27 cellular contexts compared by ENCODE assay signal in genomic region chr11:64072871-64073270, GRCh38. TPM values are rescaled to one million over a fixed set of nuclear protein-coding genes. Genes with fewer than 3 reads are reported as not detected.
"Had no signal": no experiment of that assay in that cellular context is flagged by ENCODE, and none has a peak within 500 bp of the region (broad histone marks: within the 10 kb centered on the region; RNA-seq: fewer than 3 reads in every experiment).

No MANE protein-coding gene starts in this region.

- H3K27ac ChIP-seq: epithelial cell of prostate, gastrocnemius medialis, ovary, psoas muscle, stomach, testis, tibial artery, upper lobe of left lung had no signal

- H3K36me3 Mint-ChIP-seq: memory B cell; naive B cell; natural killer cell treated with Interleukin-12 subunit alpha and Interleukin-12 subunit beta and Interleukin-15 and Interleukin-18, amount 100 ng/mL, for 72 hours; stimulated activated effector memory CD8-positive, alpha-beta T cell treated with anti-CD3 and anti-CD28 coated beads, Interleukin-12 subunit alpha, Interleukin-12 subunit beta, amount 100 ng/mL, for 72 hours had no signal

- H3K27me3 ChIP-seq: gastrocnemius medialis, ovary, sigmoid colon, stomach, testis, upper lobe of left lung had no signal

- H3K4me3 Mint-ChIP-seq: endodermal cell; memory B cell; naive B cell; natural killer cell treated with Interleukin-12 subunit alpha and Interleukin-12 subunit beta and Interleukin-15 and Interleukin-18, amount 100 ng/mL, for 72 hours; stimulated activated effector memory CD8-positive, alpha-beta T cell treated with anti-CD3 and anti-CD28 coated beads, Interleukin-12 subunit alpha, Interleukin-12 subunit beta, amount 100 ng/mL, for 72 hours had no signal

- H3K9me3 Mint-ChIP-seq: endodermal cell; memory B cell; naive B cell; natural killer cell treated with Interleukin-12 subunit alpha and Interleukin-12 subunit beta and Interleukin-15 and Interleukin-18, amount 100 ng/mL, for 72 hours; stimulated activated effector memory CD8-positive, alpha-beta T cell treated with anti-CD3 and anti-CD28 coated beads, Interleukin-12 subunit alpha, Interleukin-12 subunit beta, amount 100 ng/mL, for 72 hours had no signal

- H3K27ac Mint-ChIP-seq: endodermal cell; memory B cell; naive B cell; natural killer cell treated with Interleukin-12 subunit alpha and Interleukin-12 subunit beta and Interleukin-15 and Interleukin-18, amount 100 ng/mL, for 72 hours; stimulated activated effector memory CD8-positive, alpha-beta T cell treated with anti-CD3 and anti-CD28 coated beads, Interleukin-12 subunit alpha, Interleukin-12 subunit beta, amount 100 ng/mL, for 72 hours had no signal

- H3K27me3 Mint-ChIP-seq: naive B cell; natural killer cell treated with Interleukin-12 subunit alpha and Interleukin-12 subunit beta and Interleukin-15 and Interleukin-18, amount 100 ng/mL, for 72 hours had no signal

- H3K4me3 ChIP-seq: gastrocnemius medialis, lung, mucosa of descending colon, ovary, psoas muscle, sigmoid colon, stomach, testis, tibial artery, upper lobe of left lung had no signal

- H3K9me3 ChIP-seq: gastrocnemius medialis, mucosa of descending colon, ovary, psoas muscle, sigmoid colon, stomach, testis, tibial artery, upper lobe of left lung had no signal

- H3K4me1 ChIP-seq: testis, tibial artery, upper lobe of left lung had no signal

- H3K4me1 Mint-ChIP-seq: memory B cell, naive B cell had no signal

- H3K36me3 ChIP-seq: gastrocnemius medialis, ovary, sigmoid colon, stomach, tibial artery, upper lobe of left lung had no signal

- DNase-seq: effector CD8-positive, alpha-beta T cell; endodermal cell; foreskin fibroblast; gastrocnemius medialis; mucosa of descending colon; naive B cell; occipital lobe; ovary; psoas muscle; right cardiac atrium; sigmoid colon; stimulated activated CD4-positive, alpha-beta T cell treated with anti-CD3 and anti-CD28 coated beads, Interleukin-2, amount 100 ng/mL, for 24 hours; stimulated activated CD4-positive, alpha-beta T cell treated with anti-CD3 and anti-CD28 coated beads, Interleukin-4, amount 100 ng/mL, for 24 hours; stimulated activated naive CD4-positive, alpha-beta T cell treated with Interleukin-2 at 50 U/mL for 16 hours; stomach; testis; tibial artery had no signal

- ATAC-seq: esophagus mucosa; gastrocnemius medialis; left lobe of liver; mucosa of descending colon; natural killer cell treated with Interleukin-12 subunit alpha and Interleukin-12 subunit beta and Interleukin-15 and Interleukin-18, amount 100 ng/mL, for 72 hours; right cardiac atrium; stimulated activated effector memory CD8-positive, alpha-beta T cell treated with anti-CD3 and anti-CD28 coated beads, Interleukin-12 subunit alpha, Interleukin-12 subunit beta, amount 100 ng/mL, for 72 hours had no signal

RNA-seq across cellular contexts. Expression of gene FLRT1, which starts 37.1 kb away (rescaled TPM):
- total RNA-seq: endodermal cell; esophagus mucosa; gastrocnemius medialis; glomerular endothelial cell; left lobe of liver; natural killer cell treated with Interleukin-12 subunit alpha and Interleukin-12 subunit beta and Interleukin-15 and Interleukin-18, amount 100 ng/mL, for 72 hours had no signal
- polyA plus RNA-seq: keratinocyte had no signal
